ENCODE assay signal across 16 cellular contexts in the genomic region with DNA sequence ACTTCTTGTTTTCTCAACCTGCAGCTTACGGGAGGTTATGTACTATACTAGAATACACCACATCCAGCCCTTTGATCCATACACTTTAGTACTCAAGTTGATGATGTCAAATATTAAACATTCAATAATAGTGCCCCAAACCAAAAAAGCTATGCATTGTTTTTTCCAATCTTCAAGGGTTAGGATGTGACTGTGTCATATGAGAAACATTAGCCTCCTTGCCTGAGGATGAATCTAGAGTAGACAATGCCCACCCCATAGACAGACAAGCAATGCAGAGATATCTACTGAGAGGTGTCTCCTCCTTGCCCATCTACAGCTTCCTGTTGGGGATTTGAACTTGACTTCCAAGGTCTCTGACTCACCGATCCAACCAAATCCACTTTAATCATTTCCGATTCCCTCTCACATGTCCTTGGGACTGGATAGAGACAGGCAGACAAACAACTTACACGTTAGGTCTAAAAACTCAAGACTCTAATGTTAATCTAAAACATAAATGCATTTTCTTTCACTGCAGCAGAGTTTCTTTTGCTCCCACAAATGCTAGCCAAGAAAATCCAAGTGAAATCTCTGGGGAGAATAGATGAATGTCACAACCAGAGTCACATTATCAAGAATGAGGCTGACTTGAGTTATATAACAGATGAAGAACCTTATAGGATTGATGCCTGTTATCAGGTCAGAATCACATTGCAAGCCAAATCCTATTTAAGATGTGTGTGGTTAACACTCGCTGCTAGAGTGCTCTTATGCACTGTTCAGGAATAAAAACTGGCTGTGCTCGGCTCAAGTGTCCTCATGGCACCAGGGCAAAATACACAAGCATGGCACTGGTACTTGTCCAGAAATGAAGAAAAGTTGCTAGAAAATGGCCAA.
DNase-seq lines count a peak whose midpoint lies in the region; ATAC-seq lines count a peak whose summit lies in the region.
"Had no signal": no experiment of that assay in that cellular context is flagged by ENCODE, and none has a peak within 500 bp of the region (broad histone marks: within the 10 kb centered on the region; RNA-seq: fewer than 3 reads in every experiment).

No MANE protein-coding gene starts in this region.

- intact Hi-C loops in activated naive CD4-positive, alpha-beta T cell treated with anti-CD3 and anti-CD28 coated beads for 36 hours (cut with micrococcal nuclease): loop anchor here (1.0 to 2.0 kb wide), 2 partner anchors 37 to 315 kb away; a partner anchor contains a TSS

- DNase-seq in activated naive CD4-positive, alpha-beta T cell treated with anti-CD3 and anti-CD28 coated beads for 36 hours: no peak
- DNase-seq in activated naive CD4-positive, alpha-beta T cell treated with anti-CD3 and anti-CD28 coated beads, Interleukin-2, amount 50 U/mL, for 16 hours: no peak
- DNase-seq in NCI-H460 (ENCODE audit: extremely low read depth, low read depth) (peak; percentile 64), amniotic epithelial cell (ENCODE audit: low read depth) (peak; percentile 70), NCI-H2171 treated with DMSO at 0.1 percent for 48 hours (lab: John Stamatoyannopoulos, UW) (no peak), NCI-H187 (lab: John Stamatoyannopoulos, UW) (no peak)
- DNase-seq in stimulated activated naive CD8-positive, alpha-beta T cell treated with anti-CD3 and anti-CD28 coated beads, Interleukin-15, amount 100 ng/mL, for 72 hours: no peak
- DNase-seq: activated CD8-positive, alpha-beta memory T cell treated with anti-CD3 and anti-CD28 coated beads for 24 hours; foreskin fibroblast; IMR-90; islet precursor cell; NCI-H1417 treated with DMSO at 0.1 percent for 48 hours; retina; stimulated activated CD4-positive, alpha-beta T cell treated with anti-CD3 and anti-CD28 coated beads, Interleukin-2, amount 100 ng/mL, for 48 hours; stomach had no signal

- peaks cover 51% of the 10 kb centered on the region for H3K4me1 Mint-ChIP-seq in activated naive CD4-positive, alpha-beta T cell treated with anti-CD3 and anti-CD28 coated beads for 36 hours (ENCODE audit: low read depth)
- peaks cover 70% of the 10 kb centered on the region for H3K4me1 Mint-ChIP-seq in stimulated activated naive CD8-positive, alpha-beta T cell treated with anti-CD3 and anti-CD28 coated beads, Interleukin-15, amount 100 ng/mL, for 72 hours

- CTCF ChIA-PET in activated naive CD4-positive, alpha-beta T cell treated with anti-CD3 and anti-CD28 coated beads for 36 hours (lab: Charles Lee): interaction anchor here (0.7 to 1.8 kb wide), 6 partner anchors 8 to 80 kb away, joined by 3 to 6 read pairs (median 4); no protein-coding TSS in a partner anchor

- ATAC-seq in stimulated activated naive CD8-positive, alpha-beta T cell treated with anti-CD3 and anti-CD28 coated beads, Interleukin-15, amount 100 ng/mL, for 72 hours: no peak
- no peak for ATAC-seq in GM21737 (IDR thresholded peaks at IDR 0.05; ENCODE audit: unreplicated experiment)

- no peaks in the 10 kb centered on the region for H3K27me3 Mint-ChIP-seq in activated naive CD4-positive, alpha-beta T cell treated with anti-CD3 and anti-CD28 coated beads for 36 hours (ENCODE audit: low read depth)
- H3K27me3 Mint-ChIP-seq in stimulated activated naive CD8-positive, alpha-beta T cell treated with anti-CD3 and anti-CD28 coated beads, Interleukin-15, amount 100 ng/mL, for 72 hours: no peaks in the 10 kb centered on the region

- H3K9me3 Mint-ChIP-seq in activated naive CD4-positive, alpha-beta T cell treated with anti-CD3 and anti-CD28 coated beads for 36 hours: no peaks in the 10 kb centered on the region
- H3K9me3 Mint-ChIP-seq in stimulated activated naive CD8-positive, alpha-beta T cell treated with anti-CD3 and anti-CD28 coated beads, Interleukin-15, amount 100 ng/mL, for 72 hours: no peaks in the 10 kb centered on the region

- H3K36me3 Mint-ChIP-seq in activated naive CD4-positive, alpha-beta T cell treated with anti-CD3 and anti-CD28 coated beads for 36 hours (ENCODE audit: low read depth): no peaks in the 10 kb centered on the region

- H3K27ac Mint-ChIP-seq in activated naive CD4-positive, alpha-beta T cell treated with anti-CD3 and anti-CD28 coated beads for 36 hours: peak overlapping the region; percentile 5
- peak overlapping the region; percentile 26 to 43 for H3K27ac Mint-ChIP-seq in stimulated activated naive CD8-positive, alpha-beta T cell treated with anti-CD3 and anti-CD28 coated beads, Interleukin-15, amount 100 ng/mL, for 72 hours

- no peak overlapping the region for H3K4me3 Mint-ChIP-seq in activated naive CD4-positive, alpha-beta T cell treated with anti-CD3 and anti-CD28 coated beads for 36 hours
- H3K4me3 Mint-ChIP-seq in stimulated activated naive CD8-positive, alpha-beta T cell treated with anti-CD3 and anti-CD28 coated beads, Interleukin-15, amount 100 ng/mL, for 72 hours: peak overlapping the region; percentile 30 to 51

Comparison
In these comparisons a context has a peak if more than half of its experiments do, and no peak if none do; other contexts are left out.
1. DNase-seq: peak in NCI-H460 (single experiment) and amniotic epithelial cell (single experiment); none in activated naive CD4-positive, alpha-beta T cell treated with anti-CD3 and anti-CD28 coated beads for 36 hours (single experiment), activated naive CD4-positive, alpha-beta T cell treated with anti-CD3 and anti-CD28 coated beads, Interleukin-2, amount 50 U/mL, for 16 hours (single experiment), stimulated activated naive CD8-positive, alpha-beta T cell treated with anti-CD3 and anti-CD28 coated beads, Interleukin-15, amount 100 ng/mL, for 72 hours (0 of 2), NCI-H2171 treated with DMSO at 0.1 percent for 48 hours (single experiment) and NCI-H187 (0 of 2).